ENCODE assay signal across 13 cellular contexts in genomic region chr7:64890761-64891666, GRCh38. TPM values are rescaled to one million over a fixed set of nuclear protein-coding genes. Genes with fewer than 3 reads are reported as not detected.
DNase-seq lines count a peak whose midpoint lies in the region; ATAC-seq and TF ChIP-seq lines count a peak whose summit lies in the region.
"Had no signal": no experiment of that assay in that cellular context is flagged by ENCODE, and none has a peak within 500 bp of the region (broad histone marks: within the 10 kb centered on the region; RNA-seq: fewer than 3 reads in every experiment).

No MANE protein-coding gene starts in this region.

- H3K27ac Mint-ChIP-seq in endodermal cell: no peak overlapping the region
- H3K27ac Mint-ChIP-seq in endothelial cell (ENCODE audit: unreplicated experiment): no peak overlapping the region
- H3K27ac Mint-ChIP-seq: activated T-cell treated with anti-CD3 and anti-CD28 coated beads, Interleukin-2, amount 50 U/mL, for 24 hours; CD14-positive monocyte; memory B cell; stimulated activated naive B cell treated with anti-CD40 and anti-IgM and Interleukin-4, amounts not matched to agents 10 μg/mL and 1 μg/mL and 100 μg/mL, for 72 hours had no signal

- intact Hi-C loops in psoas muscle (cut with DNase I) (no loop called here), stomach (cut with DNase I; ENCODE audit: low total_unique reads) (no loop called here)

- H3K27me3 Mint-ChIP-seq in endodermal cell (ENCODE audit: insufficient read depth): peaks cover 65% of the 10 kb centered on the region
- peaks cover 19% of the 10 kb centered on the region for H3K27me3 Mint-ChIP-seq in endothelial cell (ENCODE audit: unreplicated experiment)

- CTCF ChIA-PET in GM10248 (lab: Yijun Ruan, JAX): no interaction called here

- H3K9ac ChIP-seq in endodermal cell (ENCODE audit: extremely low read depth, low read length, poor library complexity, severe bottlenecking): no peak overlapping the region

- H3K27ac ChIP-seq in endodermal cell (ENCODE audit: low read depth, low read length) (no peak overlapping the region), psoas muscle (peak overlapping the region; percentile 64), stomach (no peak overlapping the region)

- H3K4me1 ChIP-seq in endodermal cell (ENCODE audit: control insufficient read depth, insufficient read depth, low read length) (peaks cover 6% of the 10 kb centered on the region), psoas muscle (peaks cover 19% of the 10 kb centered on the region), stomach (peaks cover 19 to 52% (median 28%) of the 10 kb centered on the region in 4 donors)

- H3K4me3 Mint-ChIP-seq in endodermal cell (no peak overlapping the region), endothelial cell (ENCODE audit: unreplicated experiment) (no peak overlapping the region)
- H3K4me3 Mint-ChIP-seq: activated T-cell treated with anti-CD3 and anti-CD28 coated beads, Interleukin-2, amount 50 U/mL, for 24 hours; memory B cell; stimulated activated naive B cell treated with anti-CD40 and anti-IgM and Interleukin-4, amounts not matched to agents 10 μg/mL and 1 μg/mL and 100 μg/mL, for 72 hours had no signal

- H3K9me3 Mint-ChIP-seq in endodermal cell (no peaks in the 10 kb centered on the region), endothelial cell (ENCODE audit: unreplicated experiment) (no peaks in the 10 kb centered on the region)
- H3K9me3 Mint-ChIP-seq: activated T-cell treated with anti-CD3 and anti-CD28 coated beads, Interleukin-2, amount 50 U/mL, for 24 hours; memory B cell; stimulated activated naive B cell treated with anti-CD40 and anti-IgM and Interleukin-4, amounts not matched to agents 10 μg/mL and 1 μg/mL and 100 μg/mL, for 72 hours had no signal

- H3K9me3 ChIP-seq in endodermal cell (ENCODE audit: control insufficient read depth, low read length): no peaks in the 10 kb centered on the region
- no peaks in the 10 kb centered on the region for H3K9me3 ChIP-seq in psoas muscle
- no peaks in the 10 kb centered on the region for H3K9me3 ChIP-seq in stomach

- peaks cover 11% of the 10 kb centered on the region for H3K4me1 Mint-ChIP-seq in endodermal cell
- H3K4me1 Mint-ChIP-seq in endothelial cell (ENCODE audit: unreplicated experiment): peaks cover 10% of the 10 kb centered on the region

- peak; percentile 5 for DNase-seq in GM10248 (ENCODE audit: extremely low spot score)
- peak; percentile 91 for DNase-seq in OCI-M1 (lab: John Stamatoyannopoulos, UW)
- DNase-seq in endodermal cell: peak; percentile 30
- no peak for DNase-seq in psoas muscle
- no peak for DNase-seq in SW 1271 (lab: John Stamatoyannopoulos, UW)
- no peak for DNase-seq in NCI-H146 (lab: John Stamatoyannopoulos, UW)
- no peak for DNase-seq in endothelial cell (ENCODE audit: low spot score)
- no peak for DNase-seq in stomach
- DNase-seq: activated T-cell treated with anti-CD3 and anti-CD28 coated beads, Interleukin-2, amount 50 U/mL, for 24 hours; NCI-H510A treated with DMSO at 0.1 percent for 48 hours; stimulated activated naive B cell treated with anti-CD40 and anti-IgM and Interleukin-4, amounts not matched to agents 10 μg/mL and 1 μg/mL and 100 μg/mL, for 72 hours had no signal

- no peak for TF ChIP-seq POLR2A in stomach (IDR thresholded peaks at IDR 0.05)

- peak; percentile 78 to 86 (median 85) for ATAC-seq in psoas muscle
- ATAC-seq: stimulated activated naive B cell treated with anti-CD40 and anti-IgM and Interleukin-4, amounts not matched to agents 10 μg/mL and 1 μg/mL and 100 μg/mL, for 72 hours had no signal

- POLR2A ChIA-PET in GM10248 (lab: Yijun Ruan, JAX): no interaction called here

- H3K36me3 ChIP-seq in endodermal cell (ENCODE audit: control insufficient read depth, insufficient read depth, low read length) (no peaks in the 10 kb centered on the region), psoas muscle (ENCODE audit: insufficient read depth in 1 of 2, low read depth in 1 of 2) (no peaks in the 10 kb centered on the region), stomach (no peaks in the 10 kb centered on the region)

- WGBS in endodermal cell (ENCODE audit: insufficient coverage in 1 of 2, insufficient read length in 1 of 2), 2 experiments: 88 to 91% methylated on average over 3 of the region's 3 CpGs
- 19 to 29% (median 20%) methylated on average over 3 of the region's 3 CpGs for WGBS in psoas muscle, 3 donors
- 35 to 46% (median 42%) methylated on average over 3 of the region's 3 CpGs for WGBS in stomach, 5 donors

- TF ChIP-seq EP300 in stomach (IDR thresholded peaks at IDR 0.05): no peak

- H3K4me3 ChIP-seq in endodermal cell (ENCODE audit: low read length): no peak overlapping the region
- H3K4me3 ChIP-seq in psoas muscle: no peak overlapping the region
- H3K4me3 ChIP-seq in stomach: no peak overlapping the region

- TF ChIP-seq CTCF in GM10248 (IDR thresholded peaks at IDR 0.05; ENCODE audit: control extremely low read depth, extremely low read depth, low read depth, missing control alignments) (no peak), endodermal cell (conservative IDR thresholded peaks at IDR 0.05) (no peak), psoas muscle (IDR thresholded peaks at IDR 0.05) (no peak), endothelial cell (IDR thresholded peaks at IDR 0.05; ENCODE audit: unreplicated experiment) (no peak), stomach (IDR thresholded peaks at IDR 0.05) (no peak)

- H3K27me3 ChIP-seq in endodermal cell (ENCODE audit: control insufficient read depth, insufficient read depth, low read length, poor library complexity, severe bottlenecking) (peaks cover 50% of the 10 kb centered on the region), psoas muscle (ENCODE audit: insufficient read depth in 3 of 3, low read length in 2 of 3) (no peaks in the 10 kb centered on the region), stomach (peaks cover 0 to 40% (median 18%) of the 10 kb centered on the region in 3 donors)

- H3K36me3 Mint-ChIP-seq in endodermal cell (ENCODE audit: low read depth) (no peaks in the 10 kb centered on the region), endothelial cell (ENCODE audit: low read depth, unreplicated experiment) (no peaks in the 10 kb centered on the region)
- H3K36me3 Mint-ChIP-seq: CD14-positive monocyte had no signal

RNA-seq across cellular contexts. Expression of gene ZNF273, which starts 12.1 kb away (rescaled TPM):
- 10 to 100 TPM; 15.5 to 20.5 TPM for total RNA-seq in endodermal cell
- 16.2 TPM for polyA plus RNA-seq in endodermal cell (2013, experiment 1 of 2)
- 16.7 TPM for polyA plus RNA-seq in endodermal cell (2013, experiment 2 of 2)
- total RNA-seq in psoas muscle: 1 to 10 TPM; 1.2 to 2.9 (median 1.9) TPM
- polyA plus RNA-seq in psoas muscle: 1 to 10 TPM in 2 of 3 donors, under 1 TPM in 1; 0.96 to 3.0 (median 1.5) TPM
- total RNA-seq in endothelial cell (ENCODE audit: unreplicated experiment): 9.3 TPM
- total RNA-seq in stomach: 10 to 100 TPM in 3 of 5 donors, 1 to 10 TPM in 2; 5.3 to 24.3 (median 11.6) TPM
- polyA plus RNA-seq in stomach: 1 to 10 TPM; 1.3 to 7.7 (median 2.9) TPM

Comparison
In these comparisons a context has a peak if more than half of its experiments do, and no peak if none do; other contexts are left out.
1. DNase-seq: peak in GM10248 (single experiment), OCI-M1 (single experiment) and endodermal cell (single experiment); none in psoas muscle (0 of 2), SW 1271 (0 of 2), NCI-H146 (single experiment), endothelial cell (single experiment) and stomach (single experiment).